ENCODE assay signal across 1 cellular context in the genomic region with DNA sequence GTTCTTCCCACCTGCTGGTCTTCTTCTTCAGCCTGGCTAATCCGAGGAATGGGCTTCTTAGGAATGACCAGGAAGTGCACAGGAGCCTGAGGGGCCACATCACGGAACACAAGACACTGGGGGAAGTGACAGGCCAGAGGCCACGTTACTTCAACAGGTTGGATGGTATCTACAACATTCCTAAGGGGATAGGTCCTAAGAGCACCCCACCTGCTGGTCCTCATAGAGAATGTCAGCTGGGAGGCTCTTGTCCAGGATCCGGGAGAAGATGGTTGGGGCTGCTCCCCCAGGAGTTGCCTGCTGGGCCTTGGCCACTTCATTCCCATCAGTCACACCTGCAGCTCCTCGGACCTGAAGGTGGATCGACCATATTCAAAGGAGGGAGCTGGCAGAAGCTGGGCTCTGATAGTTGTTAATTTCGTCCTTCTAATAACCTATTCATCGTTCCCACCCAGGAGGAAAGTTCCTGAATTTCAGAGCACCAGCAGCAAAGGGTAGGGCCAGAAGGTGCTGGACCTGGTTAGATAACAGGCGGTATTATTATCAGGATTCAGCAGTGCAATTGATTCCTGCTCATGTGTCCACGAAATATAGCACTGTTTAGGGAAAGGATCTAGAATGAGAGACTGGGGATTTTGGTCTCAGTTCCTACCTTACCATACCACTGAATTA.
TF ChIP-seq lines count a peak whose summit lies in the region.

No MANE protein-coding gene starts in this region.

TF ChIP-seq in HepG2, 621 proteins besides CTCF, POLR2A, EP300 and RAD21 (continued from another document):
- TF ChIP-seq TIGD3 (CRISPR knock-in tag; IDR thresholded peaks at IDR 0.05; ENCODE audit: borderline replicate concordance) = peak; percentile 54; the same call in 1 of the 2 replicates
- TF ChIP-seq ZNF75D (CRISPR knock-in tag; IDR thresholded peaks at IDR 0.05; ENCODE audit: borderline replicate concordance) = no peak
- TF ChIP-seq ZBTB3 (CRISPR knock-in tag; IDR thresholded peaks at IDR 0.05; ENCODE audit: borderline replicate concordance, low read depth) = no peak
- no peak for TF ChIP-seq KIAA2018 (CRISPR knock-in tag; IDR thresholded peaks at IDR 0.05; ENCODE audit: borderline replicate concordance)
- no peak for TF ChIP-seq ZNF713 (CRISPR knock-in tag; IDR thresholded peaks at IDR 0.05)
- no peak for TF ChIP-seq NFYC (CRISPR knock-in tag; IDR thresholded peaks at IDR 0.05)
- TF ChIP-seq GMEB1 (CRISPR knock-in tag; IDR thresholded peaks at IDR 0.05; ENCODE audit: borderline replicate concordance) = no peak
- no peak for TF ChIP-seq ZNF747 (CRISPR knock-in tag; IDR thresholded peaks at IDR 0.05; ENCODE audit: borderline replicate concordance)
- no peak for TF ChIP-seq TGIF2 (CRISPR knock-in tag; IDR thresholded peaks at IDR 0.05)
- no peak for TF ChIP-seq ZNF12 (CRISPR knock-in tag; IDR thresholded peaks at IDR 0.05)
- no peak for TF ChIP-seq PHB2 (IDR thresholded peaks at IDR 0.05; ENCODE audit: partially characterized antibody)
- TF ChIP-seq, protein P1, sequence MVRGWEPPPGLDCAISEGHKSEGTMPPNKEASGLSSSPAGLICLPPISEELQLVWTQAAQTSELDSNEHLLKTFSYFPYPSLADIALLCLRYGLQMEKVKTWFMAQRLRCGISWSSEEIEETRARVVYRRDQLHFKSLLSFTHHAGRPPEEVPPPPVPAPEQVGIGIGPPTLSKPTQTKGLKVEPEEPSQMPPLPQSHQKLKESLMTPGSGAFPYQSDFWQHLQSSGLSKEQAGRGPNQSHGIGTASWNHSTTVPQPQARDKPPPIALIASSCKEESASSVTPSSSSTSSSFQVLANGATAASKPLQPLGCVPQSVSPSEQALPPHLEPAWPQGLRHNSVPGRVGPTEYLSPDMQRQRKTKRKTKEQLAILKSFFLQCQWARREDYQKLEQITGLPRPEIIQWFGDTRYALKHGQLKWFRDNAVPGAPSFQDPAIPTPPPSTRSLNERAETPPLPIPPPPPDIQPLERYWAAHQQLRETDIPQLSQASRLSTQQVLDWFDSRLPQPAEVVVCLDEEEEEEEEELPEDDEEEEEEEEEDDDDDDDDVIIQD (CRISPR knock-in tag; IDR thresholded peaks at IDR 0.05; ENCODE audit: low read depth) = no peak
- no peak for TF ChIP-seq ZNF883 (CRISPR knock-in tag; IDR thresholded peaks at IDR 0.05; ENCODE audit: not compliant biosample characterization)
- no peak for TF ChIP-seq CENPT (CRISPR knock-in tag; IDR thresholded peaks at IDR 0.05; ENCODE audit: low read depth)
- TF ChIP-seq TFDP2 (CRISPR knock-in tag; IDR thresholded peaks at IDR 0.05) = no peak
- TF ChIP-seq ZNF558 (CRISPR knock-in tag; IDR thresholded peaks at IDR 0.05; ENCODE audit: borderline replicate concordance) = 0 out of 2 replicates have a peak, but pooled peaks have one; percentile 14
- TF ChIP-seq, protein P2, sequence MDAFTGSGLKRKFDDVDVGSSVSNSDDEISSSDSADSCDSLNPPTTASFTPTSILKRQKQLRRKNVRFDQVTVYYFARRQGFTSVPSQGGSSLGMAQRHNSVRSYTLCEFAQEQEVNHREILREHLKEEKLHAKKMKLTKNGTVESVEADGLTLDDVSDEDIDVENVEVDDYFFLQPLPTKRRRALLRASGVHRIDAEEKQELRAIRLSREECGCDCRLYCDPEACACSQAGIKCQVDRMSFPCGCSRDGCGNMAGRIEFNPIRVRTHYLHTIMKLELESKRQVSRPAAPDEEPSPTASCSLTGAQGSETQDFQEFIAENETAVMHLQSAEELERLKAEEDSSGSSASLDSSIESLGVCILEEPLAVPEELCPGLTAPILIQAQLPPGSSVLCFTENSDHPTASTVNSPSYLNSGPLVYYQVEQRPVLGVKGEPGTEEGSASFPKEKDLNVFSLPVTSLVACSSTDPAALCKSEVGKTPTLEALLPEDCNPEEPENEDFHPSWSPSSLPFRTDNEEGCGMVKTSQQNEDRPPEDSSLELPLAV (CRISPR knock-in tag; conservative IDR thresholded peaks at IDR 0.05; ENCODE audit: low read depth) = no peak
- no peak for TF ChIP-seq ZNF878 (CRISPR knock-in tag; IDR thresholded peaks at IDR 0.05)
- TF ChIP-seq ZNF605 (CRISPR knock-in tag; IDR thresholded peaks at IDR 0.05) = no peak
- TF ChIP-seq ZNF282 (IDR thresholded peaks at IDR 0.05; ENCODE audit: partially characterized antibody) = no peak
- TF ChIP-seq U2AF1 (optimal IDR thresholded peaks at IDR 0.05; ENCODE audit: low read depth, low read length) = no peak
- peak; percentile 34; the same call in 1 of the 2 replicates for TF ChIP-seq ZNF441 (CRISPR knock-in tag; IDR thresholded peaks at IDR 0.05; ENCODE audit: borderline replicate concordance)
- TF ChIP-seq IKZF4 (CRISPR knock-in tag; IDR thresholded peaks at IDR 0.05; ENCODE audit: borderline replicate concordance, low read depth, not compliant biosample characterization) = no peak
- TF ChIP-seq, protein P3, sequence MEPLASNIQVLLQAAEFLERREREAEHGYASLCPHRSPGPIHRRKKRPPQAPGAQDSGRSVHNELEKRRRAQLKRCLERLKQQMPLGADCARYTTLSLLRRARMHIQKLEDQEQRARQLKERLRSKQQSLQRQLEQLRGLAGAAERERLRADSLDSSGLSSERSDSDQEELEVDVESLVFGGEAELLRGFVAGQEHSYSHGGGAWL (CRISPR knock-in tag; IDR thresholded peaks at IDR 0.05) = no peak
- no peak for TF ChIP-seq ZBTB49 (CRISPR knock-in tag; IDR thresholded peaks at IDR 0.05; ENCODE audit: borderline replicate concordance)
- TF ChIP-seq SMC3 (IDR thresholded peaks at IDR 0.05; ENCODE audit: low read length) = peak; percentile 38
- no peak for TF ChIP-seq ZNF563 (CRISPR knock-in tag; IDR thresholded peaks at IDR 0.05)
- TF ChIP-seq ZSCAN9 (CRISPR knock-in tag; IDR thresholded peaks at IDR 0.05; ENCODE audit: borderline replicate concordance) = no peak
- no peak for TF ChIP-seq NFATC3 (CRISPR knock-in tag; IDR thresholded peaks at IDR 0.05)
- TF ChIP-seq BORCS8-MEF2B (CRISPR knock-in tag; IDR thresholded peaks at IDR 0.05) = no peak
- no peak for TF ChIP-seq TSC22D2 (CRISPR knock-in tag; IDR thresholded peaks at IDR 0.05; ENCODE audit: borderline replicate concordance)
- no peak for TF ChIP-seq NONO (IDR thresholded peaks at IDR 0.05)
- TF ChIP-seq NONO (CRISPR knock-in tag; conservative IDR thresholded peaks at IDR 0.05) = peak; percentile 36; the same call in 1 of the 2 replicates
- TF ChIP-seq NCOA2 (CRISPR knock-in tag; IDR thresholded peaks at IDR 0.05) = no peak; the same call in 1 of the 2 replicates
- no peak for TF ChIP-seq ELF4 (CRISPR knock-in tag; IDR thresholded peaks at IDR 0.05; ENCODE audit: borderline replicate concordance)
- TF ChIP-seq LCORL (IDR thresholded peaks at IDR 0.05) = no peak
- TF ChIP-seq LCORL (CRISPR knock-in tag; IDR thresholded peaks at IDR 0.05) = 0 out of 2 replicates have a peak, but pooled peaks have one; percentile 0
